In the genomic region with DNA sequence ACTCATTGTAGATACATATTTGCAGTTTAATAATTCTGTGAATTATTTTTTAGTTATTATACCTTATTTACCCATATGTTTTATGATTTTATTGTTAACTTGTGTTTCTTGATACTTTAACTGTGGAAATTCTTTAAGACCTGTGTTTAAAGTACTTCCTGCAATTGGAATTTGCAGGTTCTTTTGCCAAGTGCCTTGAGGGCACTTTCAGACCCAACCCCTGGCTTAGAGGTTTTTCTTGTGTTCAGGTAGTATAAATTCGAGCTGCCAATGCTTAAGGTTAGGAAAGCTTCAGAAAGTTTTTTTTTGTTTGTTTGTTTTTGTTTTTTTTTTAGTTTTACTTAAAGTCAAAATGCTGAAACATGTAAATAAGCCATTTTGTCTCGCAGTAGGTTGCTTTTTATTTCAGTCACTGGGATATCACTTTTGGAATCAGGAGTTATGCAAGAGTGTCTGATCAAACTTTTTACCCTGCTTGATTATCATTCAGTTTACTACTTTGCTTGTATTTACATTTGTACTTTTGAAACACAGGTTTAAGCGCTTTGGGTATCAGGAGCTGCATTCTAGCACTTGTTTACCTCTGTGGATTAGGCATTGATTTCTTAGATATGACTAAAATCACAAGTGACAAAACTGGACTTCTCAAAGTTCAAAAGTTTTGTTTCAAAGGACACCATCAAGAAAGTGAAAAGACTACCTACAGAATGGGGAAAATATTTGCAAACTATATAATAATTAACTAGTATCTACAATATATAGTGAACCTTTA, we compare ENCODE assay signal across 1 cellular context.
A peak's percentile ranks its signal among the peaks of the same experiment; 100 is the strongest.
TF ChIP-seq lines count a peak whose summit lies in the region.

No MANE protein-coding gene starts in this region.

TF ChIP-seq in HepG2, 621 proteins besides CTCF, POLR2A, EP300 and RAD21 (continued from another document and continues in another):
- TF ChIP-seq TBL1XR1 (IDR thresholded peaks at IDR 0.05; ENCODE audit: borderline replicate concordance, low read length, partially characterized antibody) (no peak), TOE1 (CRISPR knock-in tag; IDR thresholded peaks at IDR 0.05) (no peak), TRIM24 (CRISPR knock-in tag; IDR thresholded peaks at IDR 0.05) (no peak), FOXP1 (IDR thresholded peaks at IDR 0.05) (peak; percentile 84), FOXP1 (CRISPR knock-in tag; IDR thresholded peaks at IDR 0.05) (peak; percentile 100), MXD1 (CRISPR knock-in tag; IDR thresholded peaks at IDR 0.05) (no peak), NFE2 (CRISPR knock-in tag; IDR thresholded peaks at IDR 0.05) (no peak), ZBTB44 (CRISPR knock-in tag; IDR thresholded peaks at IDR 0.05) (no peak), JDP2 (CRISPR knock-in tag; IDR thresholded peaks at IDR 0.05; ENCODE audit: borderline replicate concordance) (no peak; the same call in 1 of the 2 replicates), ZNF496 (CRISPR knock-in tag; IDR thresholded peaks at IDR 0.05; ENCODE audit: insufficient replicate concordance) (no peak), ZMYM2 (CRISPR knock-in tag; IDR thresholded peaks at IDR 0.05) (no peak), MTF2 (CRISPR knock-in tag; IDR thresholded peaks at IDR 0.05; ENCODE audit: borderline replicate concordance) (no peak), ZMYM3 (CRISPR knock-in tag; IDR thresholded peaks at IDR 0.05) (no peak), CAMTA2 (CRISPR knock-in tag; IDR thresholded peaks at IDR 0.05; ENCODE audit: borderline replicate concordance) (no peak), TFDP2 (CRISPR knock-in tag; IDR thresholded peaks at IDR 0.05) (no peak), REPIN1 (CRISPR knock-in tag; IDR thresholded peaks at IDR 0.05; ENCODE audit: borderline replicate concordance, low read depth) (peak; percentile 48), JUN (CRISPR knock-in tag; IDR thresholded peaks at IDR 0.05) (no peak), POLR2AphosphoS2 (IDR thresholded peaks at IDR 0.05; ENCODE audit: low read depth, low read length) (no peak), ZSCAN9 (CRISPR knock-in tag; IDR thresholded peaks at IDR 0.05; ENCODE audit: borderline replicate concordance) (peak; percentile 65), ZNF619 (CRISPR knock-in tag; IDR thresholded peaks at IDR 0.05) (no peak), ZNF7 (CRISPR knock-in tag; IDR thresholded peaks at IDR 0.05) (no peak), GTF3A (CRISPR knock-in tag; conservative IDR thresholded peaks at IDR 0.05) (no peak), TEF (CRISPR knock-in tag; IDR thresholded peaks at IDR 0.05) (peak; percentile 64; the same call in 1 of the 2 replicates), ZNF138 (CRISPR knock-in tag; IDR thresholded peaks at IDR 0.05; ENCODE audit: low read depth) (no peak), ZSCAN31 (CRISPR knock-in tag; IDR thresholded peaks at IDR 0.05; ENCODE audit: low read depth) (no peak), ZBED4 (CRISPR knock-in tag; IDR thresholded peaks at IDR 0.05; ENCODE audit: borderline replicate concordance) (no peak), ZNF451 (CRISPR knock-in tag; IDR thresholded peaks at IDR 0.05) (no peak), NAIF1 (CRISPR knock-in tag; IDR thresholded peaks at IDR 0.05; ENCODE audit: borderline replicate concordance) (no peak), ZNF136 (CRISPR knock-in tag; IDR thresholded peaks at IDR 0.05; ENCODE audit: low read depth) (no peak; the same call in 1 of the 2 replicates), GATA4 (IDR thresholded peaks at IDR 0.05; ENCODE audit: borderline replicate concordance, low read depth) (peak; percentile 87), ZNF720 (CRISPR knock-in tag; IDR thresholded peaks at IDR 0.05) (no peak), ZNF564 (CRISPR knock-in tag; IDR thresholded peaks at IDR 0.05) (no peak), FOXM1 (CRISPR knock-in tag; IDR thresholded peaks at IDR 0.05) (no peak), NFKBIZ (CRISPR knock-in tag; IDR thresholded peaks at IDR 0.05) (peak; percentile 68; the same call in 1 of the 2 replicates), MBD4 (IDR thresholded peaks at IDR 0.05; ENCODE audit: borderline replicate concordance, low read length) (no peak; the same call in 1 of the 2 replicates), HNF1B (CRISPR knock-in tag; IDR thresholded peaks at IDR 0.05) (no peak), PLRG1 (conservative IDR thresholded peaks at IDR 0.05) (no peak), AHR (CRISPR knock-in tag; IDR thresholded peaks at IDR 0.05) (no peak), ZNF775 (CRISPR knock-in tag; IDR thresholded peaks at IDR 0.05; ENCODE audit: borderline replicate concordance) (no peak), ONECUT2 (CRISPR knock-in tag; IDR thresholded peaks at IDR 0.05) (peak; percentile 90), ZNF430 (CRISPR knock-in tag; IDR thresholded peaks at IDR 0.05) (no peak), THAP11 (CRISPR knock-in tag; IDR thresholded peaks at IDR 0.05) (0 out of 2 replicates have a peak, but pooled peaks have one; percentile 52), ZNF121 (CRISPR knock-in tag; IDR thresholded peaks at IDR 0.05) (no peak), ZFP1 (CRISPR knock-in tag; IDR thresholded peaks at IDR 0.05) (0 out of 2 replicates have a peak, but pooled peaks have one; percentile 56), ZNF788 (CRISPR knock-in tag; IDR thresholded peaks at IDR 0.05; ENCODE audit: borderline replicate concordance) (no peak), MYC (CRISPR knock-in tag; IDR thresholded peaks at IDR 0.05; ENCODE audit: borderline replicate concordance) (no peak), ZNF292 (CRISPR knock-in tag; IDR thresholded peaks at IDR 0.05; ENCODE audit: borderline replicate concordance, low read depth) (no peak)
- TF ChIP-seq, protein P1, sequence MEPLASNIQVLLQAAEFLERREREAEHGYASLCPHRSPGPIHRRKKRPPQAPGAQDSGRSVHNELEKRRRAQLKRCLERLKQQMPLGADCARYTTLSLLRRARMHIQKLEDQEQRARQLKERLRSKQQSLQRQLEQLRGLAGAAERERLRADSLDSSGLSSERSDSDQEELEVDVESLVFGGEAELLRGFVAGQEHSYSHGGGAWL (CRISPR knock-in tag; IDR thresholded peaks at IDR 0.05) = no peak
- TF ChIP-seq, protein P2, sequence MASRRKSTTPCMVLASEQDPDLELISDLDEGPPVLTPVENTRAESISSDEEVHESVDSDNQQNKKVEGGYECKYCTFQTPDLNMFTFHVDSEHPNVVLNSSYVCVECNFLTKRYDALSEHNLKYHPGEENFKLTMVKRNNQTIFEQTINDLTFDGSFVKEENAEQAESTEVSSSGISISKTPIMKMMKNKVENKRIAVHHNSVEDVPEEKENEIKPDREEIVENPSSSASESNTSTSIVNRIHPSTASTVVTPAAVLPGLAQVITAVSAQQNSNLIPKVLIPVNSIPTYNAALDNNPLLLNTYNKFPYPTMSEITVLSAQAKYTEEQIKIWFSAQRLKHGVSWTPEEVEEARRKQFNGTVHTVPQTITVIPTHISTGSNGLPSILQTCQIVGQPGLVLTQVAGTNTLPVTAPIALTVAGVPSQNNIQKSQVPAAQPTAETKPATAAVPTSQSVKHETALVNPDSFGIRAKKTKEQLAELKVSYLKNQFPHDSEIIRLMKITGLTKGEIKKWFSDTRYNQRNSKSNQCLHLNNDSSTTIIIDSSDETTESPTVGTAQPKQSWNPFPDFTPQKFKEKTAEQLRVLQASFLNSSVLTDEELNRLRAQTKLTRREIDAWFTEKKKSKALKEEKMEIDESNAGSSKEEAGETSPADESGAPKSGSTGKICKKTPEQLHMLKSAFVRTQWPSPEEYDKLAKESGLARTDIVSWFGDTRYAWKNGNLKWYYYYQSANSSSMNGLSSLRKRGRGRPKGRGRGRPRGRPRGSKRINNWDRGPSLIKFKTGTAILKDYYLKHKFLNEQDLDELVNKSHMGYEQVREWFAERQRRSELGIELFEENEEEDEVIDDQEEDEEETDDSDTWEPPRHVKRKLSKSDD (CRISPR knock-in tag; IDR thresholded peaks at IDR 0.05; ENCODE audit: low read depth) = no peak; the same call in 1 of the 2 replicates
- TF ChIP-seq, protein P3, sequence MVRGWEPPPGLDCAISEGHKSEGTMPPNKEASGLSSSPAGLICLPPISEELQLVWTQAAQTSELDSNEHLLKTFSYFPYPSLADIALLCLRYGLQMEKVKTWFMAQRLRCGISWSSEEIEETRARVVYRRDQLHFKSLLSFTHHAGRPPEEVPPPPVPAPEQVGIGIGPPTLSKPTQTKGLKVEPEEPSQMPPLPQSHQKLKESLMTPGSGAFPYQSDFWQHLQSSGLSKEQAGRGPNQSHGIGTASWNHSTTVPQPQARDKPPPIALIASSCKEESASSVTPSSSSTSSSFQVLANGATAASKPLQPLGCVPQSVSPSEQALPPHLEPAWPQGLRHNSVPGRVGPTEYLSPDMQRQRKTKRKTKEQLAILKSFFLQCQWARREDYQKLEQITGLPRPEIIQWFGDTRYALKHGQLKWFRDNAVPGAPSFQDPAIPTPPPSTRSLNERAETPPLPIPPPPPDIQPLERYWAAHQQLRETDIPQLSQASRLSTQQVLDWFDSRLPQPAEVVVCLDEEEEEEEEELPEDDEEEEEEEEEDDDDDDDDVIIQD (CRISPR knock-in tag; IDR thresholded peaks at IDR 0.05; ENCODE audit: low read depth) = no peak
